Comparison of ENCODE assay signal across 1 cellular context in genomic region chr9:127931092-127931881, GRCh38.
TF ChIP-seq lines count a peak whose summit lies in the region.

No MANE protein-coding gene starts in this region.

TF ChIP-seq in HEK293, 187 proteins besides CTCF, POLR2A, EP300 and RAD21 (continued from another document and continues in another):
- peak; percentile 53 for TF ChIP-seq INSM2 (tag by site-specific recombination; IDR thresholded peaks at IDR 0.05)
- TF ChIP-seq ZNF121 (tag by site-specific recombination; IDR thresholded peaks at IDR 0.05) = no peak
- peak; percentile 93 for TF ChIP-seq PRDM1 (tag by site-specific recombination; IDR thresholded peaks at IDR 0.05)
- TF ChIP-seq ZNF654 (tag by site-specific recombination; IDR thresholded peaks at IDR 0.05; ENCODE audit: low read depth) = no peak
- TF ChIP-seq KLF17 (tag by site-specific recombination; IDR thresholded peaks at IDR 0.05) = peak; percentile 57; the same call in 1 of the 2 replicates
- peak; percentile 86 for TF ChIP-seq ZNF600 (tag by site-specific recombination; IDR thresholded peaks at IDR 0.05)
- no peak for TF ChIP-seq REST (tag by site-specific recombination; IDR thresholded peaks at IDR 0.05)
- TF ChIP-seq SP7 (tag by site-specific recombination; IDR thresholded peaks at IDR 0.05) = peak; percentile 76
- peak; percentile 85 for TF ChIP-seq ZBTB20 (tag by site-specific recombination; IDR thresholded peaks at IDR 0.05)
- no peak for TF ChIP-seq ZBTB8A (tag by site-specific recombination; IDR thresholded peaks at IDR 0.05)
- peak; percentile 92 for TF ChIP-seq ATF2 (tag by site-specific recombination; IDR thresholded peaks at IDR 0.05; ENCODE audit: low read depth)
- peak; percentile 28; the same call in 1 of the 2 replicates for TF ChIP-seq ZNF24 (tag by site-specific recombination; IDR thresholded peaks at IDR 0.05)
- TF ChIP-seq PATZ1 (tag by site-specific recombination; IDR thresholded peaks at IDR 0.05) = peak; percentile 46
- TF ChIP-seq ZNF623 (tag by site-specific recombination; IDR thresholded peaks at IDR 0.05) = peak; percentile 62
- TF ChIP-seq AEBP2 (tag by site-specific recombination; IDR thresholded peaks at IDR 0.05; ENCODE audit: borderline replicate concordance) = no peak
- no peak for TF ChIP-seq ZNF626 (tag by site-specific recombination; IDR thresholded peaks at IDR 0.05)
- TF ChIP-seq ZNF148 (tag by site-specific recombination; IDR thresholded peaks at IDR 0.05; ENCODE audit: borderline replicate concordance) = no peak
- 0 out of 2 replicates have a peak, but pooled peaks have one; percentile 44 for TF ChIP-seq WT1 (tag by site-specific recombination; IDR thresholded peaks at IDR 0.05)
- TF ChIP-seq ZNF639 (tag by site-specific recombination; IDR thresholded peaks at IDR 0.05) = peak; percentile 72
- no peak for TF ChIP-seq ZNF155 (tag by site-specific recombination; IDR thresholded peaks at IDR 0.05)
- 0 out of 2 replicates have a peak, but pooled peaks have one; percentile 22 for TF ChIP-seq SP2 (tag by site-specific recombination; IDR thresholded peaks at IDR 0.05)
- no peak for TF ChIP-seq KLF16 (tag by site-specific recombination; IDR thresholded peaks at IDR 0.05)
- no peak for TF ChIP-seq ZNF521 (tag by site-specific recombination; IDR thresholded peaks at IDR 0.05)
- peak; percentile 98 for TF ChIP-seq ZNF629 (tag by site-specific recombination; IDR thresholded peaks at IDR 0.05)
- TF ChIP-seq ZNF433 (tag by site-specific recombination; IDR thresholded peaks at IDR 0.05; ENCODE audit: low read depth) = no peak
- TF ChIP-seq ZNF707 (tag by site-specific recombination; IDR thresholded peaks at IDR 0.05) = no peak
- peak; percentile 92 for TF ChIP-seq ZEB2 (tag by site-specific recombination; IDR thresholded peaks at IDR 0.05)
- TF ChIP-seq ZBTB21 (tag by site-specific recombination; IDR thresholded peaks at IDR 0.05) = peak; percentile 81
- TF ChIP-seq ZNF488 (tag by site-specific recombination; IDR thresholded peaks at IDR 0.05) = no peak
- TF ChIP-seq ELK4 (IDR thresholded peaks at IDR 0.05; ENCODE audit: borderline replicate concordance, low read depth, low read length) = no peak
- peak; percentile 74 for TF ChIP-seq KLF8 (tag by site-specific recombination; IDR thresholded peaks at IDR 0.05)
- TF ChIP-seq ZFP37 (tag by site-specific recombination; IDR thresholded peaks at IDR 0.05) = peak; percentile 69; the same call in 1 of the 2 replicates
- TF ChIP-seq ZNF140 (tag by site-specific recombination; IDR thresholded peaks at IDR 0.05) = no peak
- peak; percentile 62; the same call in 1 of the 2 replicates for TF ChIP-seq HIC1 (tag by site-specific recombination; IDR thresholded peaks at IDR 0.05)
- no peak for TF ChIP-seq ZNF670 (tag by site-specific recombination; IDR thresholded peaks at IDR 0.05; ENCODE audit: low read depth)
- no peak for TF ChIP-seq ZNF473 (tag by site-specific recombination; IDR thresholded peaks at IDR 0.05)
- TF ChIP-seq ZNF239 (tag by site-specific recombination; IDR thresholded peaks at IDR 0.05) = no peak
- no peak for TF ChIP-seq HOXA7 (CRISPR knock-in tag; IDR thresholded peaks at IDR 0.05; ENCODE audit: borderline replicate concordance)
